In the genomic region with DNA sequence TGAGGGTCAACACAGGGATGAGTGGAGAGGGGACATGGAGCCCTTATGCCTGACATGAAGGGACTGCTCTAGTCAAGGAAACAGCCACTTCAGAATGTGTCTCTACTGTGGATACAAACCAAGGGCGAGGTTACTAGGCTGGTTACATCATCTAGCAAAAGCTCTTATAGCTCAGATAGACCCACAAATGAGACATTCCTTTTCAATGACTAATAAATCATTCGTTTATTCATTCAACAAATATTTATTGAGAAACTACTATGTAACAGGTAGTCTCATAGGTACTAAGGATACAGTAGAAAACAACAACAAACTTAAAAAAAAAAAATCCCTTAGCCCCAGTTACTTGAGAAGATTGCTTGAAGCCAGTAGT, we compare ENCODE assay signal across 12 cellular contexts.
DNase-seq lines count a peak whose midpoint lies in the region; ATAC-seq, FAIRE-seq and TF ChIP-seq lines count a peak whose summit lies in the region.
"Had no signal": no experiment of that assay in that cellular context is flagged by ENCODE, and none has a peak within 500 bp of the region (broad histone marks: within the 10 kb centered on the region; RNA-seq: fewer than 3 reads in every experiment).

No MANE protein-coding gene starts in this region.

- DNase-seq in ELR (ENCODE audit: low read depth) (peak; percentile 94), RCC 7860 (ENCODE audit: low spot score) (peak; percentile 90), dedifferentiated amniotic fluid mesenchymal stem cell (ENCODE audit: extremely low spot score) (peak; percentile 42), mucosa of descending colon (no peak), SIG-M5 treated with dmso at 0.1 percent for 504 hours (lab: John Stamatoyannopoulos, UW; ENCODE audit: unreplicated experiment) (no peak), prostate gland (ENCODE audit: low spot score) (no peak), NCI-H1436 (lab: John Stamatoyannopoulos, UW) (no peak)
- DNase-seq: activated CD4-positive, alpha-beta T cell treated with anti-CD3 and anti-CD28 coated beads, Interleukin-2, amount 50 U/mL, for 48 hours; activated effector memory CD4-positive, alpha-beta T cell treated with anti-CD3 and anti-CD28 coated beads, Interleukin-2, amount 50 U/mL, for 16 hours; Kasumi-1 had no signal

- intact Hi-C loops in mucosa of descending colon (cut with DNase I, micrococcal nuclease): no loop called here
- intact Hi-C loops in prostate gland (cut with DNase I): no loop called here

- H3K27me3 Mint-ChIP-seq in activated T-helper 17 cell treated with anti-CD3 and anti-CD28 coated beads, Interleukin-2, amount 50 U/mL, for 72 hours: no peaks in the 10 kb centered on the region

- TF ChIP-seq POLR2A in prostate gland (IDR thresholded peaks at IDR 0.05): no peak

- H3K27me3 ChIP-seq in prostate gland (replicated peaks; ENCODE audit: insufficient read depth): no peaks in the 10 kb centered on the region

- H3K36me3 ChIP-seq in mucosa of descending colon (ENCODE audit: low read depth): no peaks in the 10 kb centered on the region
- H3K36me3 ChIP-seq in prostate gland: no peaks in the 10 kb centered on the region

- H3K4me3 Mint-ChIP-seq in activated T-helper 17 cell treated with anti-CD3 and anti-CD28 coated beads, Interleukin-2, amount 50 U/mL, for 72 hours: no peak overlapping the region

- H3K27ac Mint-ChIP-seq in activated T-helper 17 cell treated with anti-CD3 and anti-CD28 coated beads, Interleukin-2, amount 50 U/mL, for 72 hours: no peak overlapping the region

- H3K4me1 Mint-ChIP-seq in activated T-helper 17 cell treated with anti-CD3 and anti-CD28 coated beads, Interleukin-2, amount 50 U/mL, for 72 hours: no peaks in the 10 kb centered on the region

- H3K4me3 ChIP-seq in mucosa of descending colon (no peak overlapping the region), prostate gland (no peak overlapping the region)

- no peaks in the 10 kb centered on the region for H3K36me3 Mint-ChIP-seq in activated T-helper 17 cell treated with anti-CD3 and anti-CD28 coated beads, Interleukin-2, amount 50 U/mL, for 72 hours (ENCODE audit: low read depth)

- H3K27ac ChIP-seq in prostate gland: peak overlapping the region in 1 of 2 donors; percentile 36

- H3K9me3 ChIP-seq in mucosa of descending colon (no peaks in the 10 kb centered on the region), prostate gland (no peaks in the 10 kb centered on the region)

- TF ChIP-seq CTCF in mucosa of descending colon (IDR thresholded peaks at IDR 0.05): no peak
- TF ChIP-seq CTCF in prostate gland (IDR thresholded peaks at IDR 0.05): no peak

- FAIRE-seq in RCC 7860 (lab: Jason Lieb, UNC): peak; percentile 62

- H3K9me3 Mint-ChIP-seq in activated T-helper 17 cell treated with anti-CD3 and anti-CD28 coated beads, Interleukin-2, amount 50 U/mL, for 72 hours: no peaks in the 10 kb centered on the region

- H3K4me1 ChIP-seq in mucosa of descending colon (ENCODE audit: low read depth): no peaks in the 10 kb centered on the region
- peaks cover 4% of the 10 kb centered on the region for H3K4me1 ChIP-seq in prostate gland (replicated peaks)

- 54% methylated on average over 2 of the region's 2 CpGs for WGBS in prostate gland

- peak; percentile 60 for ATAC-seq in mucosa of descending colon
- ATAC-seq in activated T-helper 17 cell treated with anti-CD3 and anti-CD28 coated beads, Interleukin-2, amount 50 U/mL, for 72 hours (replicated peaks): no peak
- ATAC-seq: Panc1 had no signal

Comparison
In these comparisons a context has a peak if more than half of its experiments do, and no peak if none do; other contexts are left out.
1. DNase-seq: peak in ELR (single experiment), RCC 7860 (single experiment) and dedifferentiated amniotic fluid mesenchymal stem cell (single experiment); none in mucosa of descending colon (0 of 3), SIG-M5 treated with dmso at 0.1 percent for 504 hours (single experiment), prostate gland (single experiment) and NCI-H1436 (single experiment).